Comparison of ENCODE assay signal across 1 cellular context in the genomic region with DNA sequence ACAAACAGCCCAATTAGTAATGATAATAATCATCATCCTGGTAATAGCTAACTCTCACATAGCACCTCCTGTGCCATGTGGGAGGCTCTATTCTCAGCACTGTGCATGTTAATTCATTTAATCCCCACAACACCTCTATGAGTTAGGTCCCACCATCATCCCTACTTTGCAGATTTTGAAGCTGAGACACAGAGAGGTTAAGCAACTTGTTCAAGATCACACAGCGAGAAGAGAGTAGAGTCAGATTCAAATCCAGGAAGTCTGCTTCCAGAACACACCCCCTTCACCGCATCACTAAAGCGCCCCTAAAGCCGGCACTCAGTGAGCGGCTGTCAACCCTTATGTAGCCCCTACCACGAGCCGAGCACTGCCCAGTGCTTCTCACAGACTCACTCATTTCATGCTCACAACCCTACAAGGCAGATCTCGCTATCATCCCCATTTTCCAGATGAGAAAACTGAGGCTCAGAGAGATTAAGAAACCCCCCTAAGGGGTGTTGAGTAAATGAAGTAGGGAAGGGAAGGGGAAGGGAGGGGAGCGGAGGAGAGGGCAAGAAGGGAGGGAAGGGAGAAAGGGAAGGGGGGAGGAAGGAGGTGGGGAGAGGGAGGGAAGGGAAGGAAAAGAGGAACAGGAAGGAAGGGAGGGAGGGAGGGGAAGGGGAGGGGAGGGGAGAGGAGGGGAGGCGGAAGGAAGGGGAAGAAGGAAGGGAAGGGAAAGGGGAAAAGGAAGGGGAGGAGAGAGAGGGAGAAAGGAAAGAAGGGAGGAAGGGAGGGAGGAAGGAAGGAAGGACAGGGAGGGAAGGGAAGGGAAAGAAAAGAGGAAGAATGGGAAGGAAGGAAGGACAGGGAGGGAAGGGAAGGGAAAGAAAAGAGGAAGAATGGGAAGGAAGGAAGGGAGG.
TF ChIP-seq lines count a peak whose summit lies in the region.

No MANE protein-coding gene starts in this region.

TF ChIP-seq in HCT116, 20 proteins besides CTCF, POLR2A, EP300 and RAD21 (continued from another document):
- TF ChIP-seq REST (IDR thresholded peaks at IDR 0.05; ENCODE audit: low read depth) (no peak), SIN3A (IDR thresholded peaks at IDR 0.05; ENCODE audit: low read depth) (no peak), JUND (IDR thresholded peaks at IDR 0.05) (no peak), SRF (IDR thresholded peaks at IDR 0.05; ENCODE audit: low read depth) (no peak), YY1 (IDR thresholded peaks at IDR 0.05; ENCODE audit: extremely low read depth, insufficient replicate concordance, low read depth, low read length) (no peak)
